In genomic region chr9:93813687-93814560, GRCh38 we compare ENCODE assay signal across 12 cellular contexts.
DNase-seq lines count a peak whose midpoint lies in the region; ATAC-seq, FAIRE-seq and TF ChIP-seq lines count a peak whose summit lies in the region.
"Had no signal": no experiment of that assay in that cellular context is flagged by ENCODE, and none has a peak within 500 bp of the region (broad histone marks: within the 10 kb centered on the region; RNA-seq: fewer than 3 reads in every experiment).

No MANE protein-coding gene starts in this region.

- H3K4me3 ChIP-seq in uterus: no peak overlapping the region

- peak; percentile 92 for DNase-seq in COR-L47 (lab: John Stamatoyannopoulos, UW)
- peak; percentile 98 for DNase-seq in NCI-H1105 (lab: John Stamatoyannopoulos, UW)
- peak; percentile 97 for DNase-seq in NCI-H510A (lab: John Stamatoyannopoulos, UW)
- DNase-seq in glutamatergic neuron: peak; percentile 72
- DNase-seq in D721Med (ENCODE audit: insufficient read length, low spot score): no peak
- no peak for DNase-seq in Right ventricle myocardium inferior (ENCODE audit: missing footprints)
- no peak for DNase-seq in GM19240 (ENCODE audit: insufficient read length, low spot score)
- DNase-seq in uterus: no peak
- DNase-seq: effector memory CD8-positive, alpha-beta T cell; left cardiac atrium; nephron progenitor cell had no signal

- no peak for ATAC-seq in Right ventricle myocardium inferior
- ATAC-seq: effector memory CD8-positive, alpha-beta T cell; left cardiac atrium had no signal

- TF ChIP-seq CTCF in glutamatergic neuron (IDR thresholded peaks at IDR 0.05; ENCODE audit: partially characterized antibody, unreplicated experiment): no peak
- no peak for TF ChIP-seq CTCF in D721Med (IDR thresholded peaks at IDR 0.05; ENCODE audit: insufficient read depth, missing control alignments)
- TF ChIP-seq CTCF in uterus (IDR thresholded peaks at IDR 0.05): no peak

- intact Hi-C loops in Right ventricle myocardium inferior (cut with DNase I) (no loop called here), uterus (cut with DNase I; ENCODE audit: low total_unique reads) (no loop called here)

- H3K9me3 Mint-ChIP-seq in glutamatergic neuron (ENCODE audit: unreplicated experiment): peaks cover 13% of the 10 kb centered on the region
- H3K9me3 Mint-ChIP-seq: activated T-cell treated with anti-CD3 and anti-CD28 coated beads, Interleukin-2, amount 50 U/mL, for 24 hours; effector memory CD8-positive, alpha-beta T cell; nephron progenitor cell had no signal

- no peaks in the 10 kb centered on the region for H3K9me3 ChIP-seq in uterus

- FAIRE-seq in D721Med (lab: Jason Lieb, UNC): no peak

- peak overlapping the region; percentile 97 for H3K27ac Mint-ChIP-seq in glutamatergic neuron (ENCODE audit: unreplicated experiment)
- H3K27ac Mint-ChIP-seq: activated T-cell treated with anti-CD3 and anti-CD28 coated beads, Interleukin-2, amount 50 U/mL, for 24 hours; effector memory CD8-positive, alpha-beta T cell; nephron progenitor cell had no signal

- H3K27me3 Mint-ChIP-seq in glutamatergic neuron (ENCODE audit: unreplicated experiment): peaks cover 11% of the 10 kb centered on the region

- H3K36me3 Mint-ChIP-seq in glutamatergic neuron (ENCODE audit: unreplicated experiment): no peaks in the 10 kb centered on the region

- no peak overlapping the region for H3K27ac ChIP-seq in uterus

- H3K4me3 Mint-ChIP-seq in glutamatergic neuron (ENCODE audit: unreplicated experiment): peak overlapping the region; percentile 64
- H3K4me3 Mint-ChIP-seq: activated T-cell treated with anti-CD3 and anti-CD28 coated beads, Interleukin-2, amount 50 U/mL, for 24 hours; effector memory CD8-positive, alpha-beta T cell; nephron progenitor cell had no signal

- H3K36me3 ChIP-seq in uterus: no peaks in the 10 kb centered on the region

- H3K4me1 Mint-ChIP-seq in glutamatergic neuron (ENCODE audit: low read depth, unreplicated experiment): peaks cover 29% of the 10 kb centered on the region

- no peaks in the 10 kb centered on the region for H3K27me3 ChIP-seq in uterus

- no peak for TF ChIP-seq POLR2A in uterus (IDR thresholded peaks at IDR 0.05)

- H3K4me1 ChIP-seq in uterus: no peaks in the 10 kb centered on the region

Comparison
In these comparisons a context has a peak if more than half of its experiments do, and no peak if none do; other contexts are left out.
1. DNase-seq: peak in COR-L47 (single experiment), NCI-H1105 (single experiment), NCI-H510A (single experiment) and glutamatergic neuron (single experiment); none in D721Med (single experiment), Right ventricle myocardium inferior (single experiment), GM19240 (single experiment) and uterus (0 of 2).